In the genomic region with DNA sequence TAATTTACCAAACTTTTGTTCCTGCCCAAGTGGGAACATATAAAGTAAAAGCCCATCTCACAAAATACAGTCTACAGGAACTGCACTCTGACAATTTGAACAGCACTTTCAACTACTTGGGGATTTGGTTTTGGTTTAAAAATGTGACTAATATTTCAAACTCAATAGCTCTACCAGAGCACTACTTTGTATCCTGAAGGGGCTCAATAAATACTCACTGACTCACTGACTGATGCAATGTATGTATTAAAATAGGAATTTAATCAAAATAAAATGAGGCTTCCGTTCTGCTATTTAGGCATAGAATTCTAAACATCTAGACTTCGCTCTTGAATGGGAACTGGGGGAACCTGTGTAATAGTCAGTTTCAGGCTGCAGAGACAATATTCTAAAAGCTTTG, we compare ENCODE assay signal across 25 cellular contexts. TPM values are rescaled to one million over a fixed set of nuclear protein-coding genes. Genes with fewer than 3 reads are reported as not detected.
DNase-seq lines count a peak whose midpoint lies in the region; ATAC-seq and FAIRE-seq lines count a peak whose summit lies in the region.
"Had no signal": no experiment of that assay in that cellular context is flagged by ENCODE, and none has a peak within 500 bp of the region (broad histone marks: within the 10 kb centered on the region; RNA-seq: fewer than 3 reads in every experiment).

No MANE protein-coding gene starts in this region.

- H3K9me3 Mint-ChIP-seq in CD4-positive, CD25-positive, alpha-beta regulatory T cell, result peaks cover 0 to 3% (median 0%) of the 10 kb centered on the region in 7 donors
- H3K9me3 Mint-ChIP-seq: CD4-positive, alpha-beta T cell; HFFc6 had no signal

- no peak overlapping the region for H3K4me2 ChIP-seq in GM23248 (ENCODE audit: unreplicated experiment)

- no peaks in the 10 kb centered on the region for H3K9me2 ChIP-seq in GM23248 (ENCODE audit: insufficient read depth)

- no peak for DNase-seq in CD4-positive, CD25-positive, alpha-beta regulatory T cell
- DNase-seq in GM23248, result peak; percentile 24
- no peak for DNase-seq in SK-N-MC (ENCODE audit: low read depth, low spot score)
- DNase-seq in dedifferentiated amniotic fluid mesenchymal stem cell (ENCODE audit: extremely low spot score), result peak; percentile 14
- DNase-seq in SHP77 (lab: John Stamatoyannopoulos, UW), result no peak
- DNase-seq in COLO668 (lab: John Stamatoyannopoulos, UW; ENCODE audit: unreplicated experiment), result no peak
- DNase-seq in DMS53 (lab: John Stamatoyannopoulos, UW), result no peak
- DNase-seq in frontal cortex (ENCODE audit: low spot score in 2 of 2), result no peak
- DNase-seq: BE2C; C1 segment of cervical spinal cord; CD4-positive, alpha-beta T cell; DMS153; DMS79 treated with DMSO at 0.1 percent for 48 hours; EL; GOT3; H7; HFFc6 had no signal

- no peak overlapping the region for H3K4me3 Mint-ChIP-seq in CD4-positive, CD25-positive, alpha-beta regulatory T cell
- H3K4me3 Mint-ChIP-seq: CD4-positive, alpha-beta T cell; HFFc6 had no signal

- H3K4me1 Mint-ChIP-seq in CD4-positive, CD25-positive, alpha-beta regulatory T cell, result peaks cover 12 to 40% (median 33%) of the 10 kb centered on the region in 4 donors

- H3K27ac ChIP-seq in CD4-positive, CD25-positive, alpha-beta regulatory T cell (ENCODE audit: insufficient read depth, low read length, poor library complexity, severe bottlenecking), result no peak overlapping the region
- H3K27ac ChIP-seq in GM23248, result no peak overlapping the region
- 0 out of 2 replicates have a peak overlapping the region, but pooled peaks have one; percentile 42 for H3K27ac ChIP-seq in SK-N-MC
- H3K27ac ChIP-seq: HL-60 had no signal

- H3K27me3 Mint-ChIP-seq in CD4-positive, CD25-positive, alpha-beta regulatory T cell, result no peaks in the 10 kb centered on the region
- H3K27me3 Mint-ChIP-seq: CD4-positive, alpha-beta T cell had no signal

- no peak overlapping the region for H2AFZ ChIP-seq in GM23248

- peaks cover 3% of the 10 kb centered on the region; the same call in 1 of the 2 replicates for H4K20me1 ChIP-seq in GM23248 (ENCODE audit: insufficient read depth)

- 96 to 97% methylated on average over 2 of the region's 2 CpGs for WGBS in GM23248 (ENCODE audit: low coverage in 1 of 2, low lambda C conversion rate in 2 of 2, missing lambda C conversion rate in 2 of 2), 2 experiments

- H3K36me3 ChIP-seq in CD4-positive, CD25-positive, alpha-beta regulatory T cell (ENCODE audit: control insufficient read depth, insufficient read depth, low read length), result peaks cover 65% of the 10 kb centered on the region
- H3K36me3 ChIP-seq in GM23248 (ENCODE audit: low read depth), result peaks cover 19% of the 10 kb centered on the region; the same call in 1 of the 2 replicates
- peaks cover 34% of the 10 kb centered on the region for H3K36me3 ChIP-seq in SK-N-MC (ENCODE audit: insufficient read depth, low read length)

- no peaks in the 10 kb centered on the region for H3K9me3 ChIP-seq in CD4-positive, CD25-positive, alpha-beta regulatory T cell (ENCODE audit: control insufficient read depth in 2 of 2, low read length in 2 of 2)
- no peaks in the 10 kb centered on the region for H3K9me3 ChIP-seq in GM23248 (ENCODE audit: low read depth)
- H3K9me3 ChIP-seq in SK-N-MC (ENCODE audit: low read depth, low read length), result no peaks in the 10 kb centered on the region
- H3K9me3 ChIP-seq: BE2C had no signal

- H3K9ac ChIP-seq in GM23248, result no peak overlapping the region
- H3K9ac ChIP-seq in SK-N-MC (ENCODE audit: insufficient read length), result no peak overlapping the region

- H3K4me3 ChIP-seq in CD4-positive, CD25-positive, alpha-beta regulatory T cell (ENCODE audit: low read depth, low read length), result no peak overlapping the region
- no peak overlapping the region for H3K4me3 ChIP-seq in GM23248
- no peak overlapping the region for H3K4me3 ChIP-seq in SK-N-MC
- H3K4me3 ChIP-seq: GM12878, K562 had no signal

- no peak for ATAC-seq in CD4-positive, CD25-positive, alpha-beta regulatory T cell (ENCODE audit: low read depth in 2 of 2)
- ATAC-seq: GM12878, HCT116, K562 had no signal

- peaks cover 47% of the 10 kb centered on the region for H3K36me3 Mint-ChIP-seq in CD4-positive, CD25-positive, alpha-beta regulatory T cell

- H3K27me3 ChIP-seq in CD4-positive, CD25-positive, alpha-beta regulatory T cell (ENCODE audit: control insufficient read depth, insufficient read depth, low read length), result no peaks in the 10 kb centered on the region
- H3K27me3 ChIP-seq in GM23248 (replicated peaks; ENCODE audit: insufficient read depth), result no peaks in the 10 kb centered on the region
- H3K27me3 ChIP-seq: BE2C had no signal

- peaks cover 4% of the 10 kb centered on the region for H3K4me1 ChIP-seq in CD4-positive, CD25-positive, alpha-beta regulatory T cell (ENCODE audit: control insufficient read depth, insufficient read depth, low read length, poor library complexity, severe bottlenecking)
- H3K4me1 ChIP-seq in GM23248 (ENCODE audit: insufficient read depth), result no peaks in the 10 kb centered on the region
- H3K4me1 ChIP-seq: BE2C had no signal

- peaks cover 51% of the 10 kb centered on the region for H3K79me2 ChIP-seq in GM23248 (ENCODE audit: insufficient read depth)

- H3K27ac Mint-ChIP-seq in CD4-positive, CD25-positive, alpha-beta regulatory T cell, result peak overlapping the region in 2 of 3 donors; percentile 42 to 60
- H3K27ac Mint-ChIP-seq: CD4-positive, alpha-beta T cell; HFFc6 had no signal

- FAIRE-seq in frontal cortex (lab: Jason Lieb, UNC), result no peak
- FAIRE-seq: GM12878, GM19239, K562 had no signal

- no peaks in the 10 kb centered on the region for H3F3A ChIP-seq in GM23248 (ENCODE audit: insufficient read depth)

- in situ Hi-C loops in GM23248 (cut with MboI), result no loop called here

RNA-seq across cellular contexts. Expression of a gene that starts 21.9 kb away (rescaled TPM):
- 83.3 TPM for total RNA-seq in CD4-positive, CD25-positive, alpha-beta regulatory T cell
- 10 to 100 TPM; 81.2 to 88.9 (median 85.3) TPM for polyA plus RNA-seq in CD4-positive, CD25-positive, alpha-beta regulatory T cell
- total RNA-seq in GM23248 (2014; rRNA removed; shearing (Covaris generic)), result 51.6 and 58.0 TPM in 2 replicates
- 40.1 and 42.6 TPM in 2 replicates for polyA plus RNA-seq in GM23248 (2016; fragmentation: Nextera tagmentation; extraction: Ambion mirVana)
- 11.0 TPM for total RNA-seq in frontal cortex

RNA-seq across cellular contexts. Expression of a gene that starts 25.4 kb away (rescaled TPM):
- total RNA-seq in CD4-positive, CD25-positive, alpha-beta regulatory T cell, result not detected
- polyA plus RNA-seq in CD4-positive, CD25-positive, alpha-beta regulatory T cell, result not detected
- not detected in 2 replicates for total RNA-seq in GM23248 (2014; rRNA removed; shearing (Covaris generic))
- polyA plus RNA-seq in GM23248 (2016; fragmentation: Nextera tagmentation; extraction: Ambion mirVana), result 0.34 TPM in 1 of 2 replicates, not detected in the other
- total RNA-seq in frontal cortex, result not detected
- total RNA-seq: A172; CD4-positive, alpha-beta T cell; G401; GM12878; H7; HT1080; K562 had no signal
- polyA plus RNA-seq: K562 had no signal

RNA-seq across cellular contexts. Expression of a gene that starts 28.9 kb away (rescaled TPM):
- total RNA-seq in CD4-positive, CD25-positive, alpha-beta regulatory T cell, result 22.5 TPM
- 10 to 100 TPM; 74.7 to 89.3 (median 80.8) TPM for polyA plus RNA-seq in CD4-positive, CD25-positive, alpha-beta regulatory T cell
- total RNA-seq in GM23248 (2014; rRNA removed; shearing (Covaris generic)), result 61.3 and 66.3 TPM in 2 replicates
- 43.3 and 46.3 TPM in 2 replicates for polyA plus RNA-seq in GM23248 (2016; fragmentation: Nextera tagmentation; extraction: Ambion mirVana)
- total RNA-seq in frontal cortex, result 31.4 TPM

Comparison
In these comparisons a context has a peak if more than half of its experiments do, and no peak if none do; other contexts are left out.
1. DNase-seq: peak in GM23248 (single experiment) and dedifferentiated amniotic fluid mesenchymal stem cell (single experiment); none in CD4-positive, CD25-positive, alpha-beta regulatory T cell (0 of 3), SK-N-MC (single experiment), SHP77 (0 of 2), COLO668 (single experiment), DMS53 (single experiment) and frontal cortex (0 of 2).